8 cellular contexts compared by ENCODE assay signal in the genomic region with DNA sequence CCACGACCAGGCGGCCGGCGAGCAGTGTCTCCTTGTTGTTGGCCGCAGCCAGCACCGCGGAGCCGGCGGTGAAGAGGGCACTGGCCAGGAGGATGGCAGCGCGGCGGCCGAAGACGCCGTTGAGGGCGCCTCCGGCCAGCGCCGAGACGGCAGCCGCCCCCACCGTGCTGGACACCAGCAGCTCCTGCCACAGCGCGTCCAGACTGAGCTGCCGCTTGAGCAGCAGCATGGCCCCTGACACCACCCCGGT. TPM values are rescaled to one million over a fixed set of nuclear protein-coding genes. Genes with fewer than 3 reads are reported as not detected.
DNase-seq lines count a peak whose midpoint lies in the region; ATAC-seq, FAIRE-seq and TF ChIP-seq lines count a peak whose summit lies in the region.

No MANE protein-coding gene starts in this region.

- no peak for DNase-seq in BJ (ENCODE audit: low read depth)
- DNase-seq in NB4 (ENCODE audit: low read depth), result no peak
- DNase-seq in effector memory CD4-positive, alpha-beta T cell, result no peak
- DNase-seq in GM19239 (ENCODE audit: insufficient read length, low spot score), result no peak
- no peak for DNase-seq in NK-92 treated with Interleukin-12 subunit alpha and Interleukin-12 subunit beta, amount 100 ng/mL, for 24 hours (lab: John Stamatoyannopoulos, UW)
- DNase-seq in activated effector memory CD4-positive, alpha-beta T cell treated with anti-CD3 and anti-CD28 coated beads, Interleukin-2, amount 50 U/mL, for 16 hours, result no peak

- H3K27ac ChIP-seq in effector memory CD4-positive, alpha-beta T cell (ENCODE audit: insufficient read depth, low read length, poor library complexity, severe bottlenecking), result no peak overlapping the region
- no peak overlapping the region for H3K27ac ChIP-seq in muscle layer of duodenum (ENCODE audit: low read length)

- H3K4me1 ChIP-seq in effector memory CD4-positive, alpha-beta T cell (ENCODE audit: control insufficient read depth, insufficient read depth, low read length, poor library complexity, severe bottlenecking), result peaks cover 4% of the 10 kb centered on the region
- H3K4me1 ChIP-seq in muscle layer of duodenum (ENCODE audit: control insufficient read depth in 1 of 2, insufficient read depth in 2 of 2, low read length in 2 of 2), result peaks cover 4 to 23% of the 10 kb centered on the region in 2 donors

- TF ChIP-seq POLR2A in NB4 (IDR thresholded peaks at IDR 0.05; ENCODE audit: extremely low read depth, insufficient read length), result no peak

- FAIRE-seq in GM19239 (lab: Jason Lieb, UNC), result no peak

- H3K36me3 ChIP-seq in BJ (ENCODE audit: control insufficient read depth, insufficient read depth, low read length), result no peaks in the 10 kb centered on the region
- no peaks in the 10 kb centered on the region for H3K36me3 ChIP-seq in effector memory CD4-positive, alpha-beta T cell (ENCODE audit: control insufficient read depth, insufficient read depth, low read length)
- no peaks in the 10 kb centered on the region for H3K36me3 ChIP-seq in muscle layer of duodenum (ENCODE audit: control insufficient read depth in 1 of 2, insufficient read depth in 2 of 2, low read length in 2 of 2)

- H3K4me3 ChIP-seq in BJ (ENCODE audit: low read depth, low read length), result peak overlapping the region; percentile 80
- peak overlapping the region; percentile 64 for H3K4me3 ChIP-seq in NB4 (ENCODE audit: low read depth, low read length)
- H3K4me3 ChIP-seq in effector memory CD4-positive, alpha-beta T cell (ENCODE audit: insufficient read depth, low read depth, low read length, poor library complexity, severe bottlenecking), result peak overlapping the region; percentile 78
- peak overlapping the region; percentile 57 to 95 for H3K4me3 ChIP-seq in muscle layer of duodenum (ENCODE audit: low read depth in 1 of 2, low read length in 2 of 2)

- no peak for TF ChIP-seq CTCF in BJ (IDR thresholded peaks at IDR 0.05; ENCODE audit: insufficient read depth, low read depth, low read length)
- no peak for TF ChIP-seq CTCF in NB4 (IDR thresholded peaks at IDR 0.05; ENCODE audit: low read depth, low read length)

- POLR2A ChIA-PET in BJ (lab: Charles Lee), result interaction anchor here (0.5 kb wide), 1 partner anchor 120 kb away, joined by 3 read pairs; no protein-coding TSS in a partner anchor

- CTCF ChIA-PET in BJ (lab: Yijun Ruan, JAX), result interaction anchor here (0.6 to 7.1 kb wide), 7 partner anchors 10 to 342 kb away, joined by 3 to 69 read pairs (median 3); no protein-coding TSS in a partner anchor

- no peaks in the 10 kb centered on the region for H3K27me3 ChIP-seq in BJ (ENCODE audit: control insufficient read depth, insufficient read depth, low read length)
- no peaks in the 10 kb centered on the region for H3K27me3 ChIP-seq in effector memory CD4-positive, alpha-beta T cell (replicated peaks; ENCODE audit: control insufficient read depth, insufficient read depth, low read length, poor library complexity, severe bottlenecking)
- H3K27me3 ChIP-seq in muscle layer of duodenum (ENCODE audit: low read depth, low read length), result no peaks in the 10 kb centered on the region

- ATAC-seq in GM21717 (IDR thresholded peaks at IDR 0.05; ENCODE audit: unreplicated experiment), result peak; percentile 34

- no peaks in the 10 kb centered on the region for H3K9me3 ChIP-seq in effector memory CD4-positive, alpha-beta T cell (ENCODE audit: control insufficient read depth, low read length)
- H3K9me3 ChIP-seq in muscle layer of duodenum (ENCODE audit: control insufficient read depth in 1 of 2, low read length in 2 of 2), result no peaks in the 10 kb centered on the region

RNA-seq across cellular contexts. Expression of a gene that starts 0.7 kb away (rescaled TPM):
- 1.2 and 2.8 TPM in 2 replicates for polyA plus RNA-seq in BJ (2011; rRNA removed)
- 2.8 and 4.5 TPM in 2 replicates for polyA minus RNA-seq in BJ (2011; rRNA and poly(A)+ RNA removed)
